18 cellular contexts compared by ENCODE assay signal in the genomic region with DNA sequence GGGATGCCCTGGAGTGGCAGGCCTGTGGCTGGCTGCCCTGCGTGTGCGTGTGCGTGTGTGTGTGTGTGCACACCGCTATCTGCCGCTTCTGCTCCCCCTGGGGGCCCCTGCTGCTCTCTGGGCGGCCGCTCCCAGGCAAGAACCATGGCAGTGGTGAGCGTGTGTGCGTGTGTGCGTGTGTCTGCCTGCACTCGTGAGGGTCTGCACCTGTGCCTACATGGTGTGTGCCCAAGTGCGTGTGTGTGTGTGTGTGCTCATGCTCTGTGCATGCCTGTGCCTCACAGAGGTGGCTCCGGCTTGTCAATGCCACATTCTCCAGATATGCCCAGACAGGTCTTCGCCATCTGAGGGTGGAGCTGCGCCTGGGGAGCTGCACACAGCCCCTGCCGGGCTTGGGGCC. TPM values are rescaled to one million over a fixed set of nuclear protein-coding genes. Genes with fewer than 3 reads are reported as not detected.
A peak's percentile ranks its signal among the peaks of the same experiment; 100 is the strongest.
DNase-seq lines count a peak whose midpoint lies in the region; ATAC-seq and TF ChIP-seq lines count a peak whose summit lies in the region.
"Had no signal": no experiment of that assay in that cellular context is flagged by ENCODE, and none has a peak within 500 bp of the region (broad histone marks: within the 10 kb centered on the region; RNA-seq: fewer than 3 reads in every experiment).

No MANE protein-coding gene starts in this region.

- no peak overlapping the region for H3K27ac ChIP-seq in foreskin keratinocyte
- H3K27ac ChIP-seq: A549, HL-60, SJCRH30 had no signal

- BruUV-seq in MCF 10A (replicated peaks; lab: Mats Ljungman, UMichigan): no TSS peak

- DNase-seq in NCI-H2227 (lab: John Stamatoyannopoulos, UW; ENCODE audit: unreplicated experiment) (peak; percentile 70), NCI-H2227 treated with DMSO at 0.1 percent for 48 hours (lab: John Stamatoyannopoulos, UW) (no peak), MCF 10A (ENCODE audit: unreplicated experiment) (no peak), foreskin keratinocyte (peak; percentile 67 to 80), ureter (ENCODE audit: low spot score) (peak; percentile 75), NK-92 (lab: John Stamatoyannopoulos, UW; ENCODE audit: unreplicated experiment) (no peak)
- DNase-seq in activated T-cell treated with anti-CD3 and anti-CD28 coated beads, Interleukin-2, amount 50 U/mL, for 24 hours: no peak
- DNase-seq: DMS153, H9, NCI-H1436, NCI-H2081, OCI-M1, RPMI8226, SJCRH30 had no signal

- H3K4me3 Mint-ChIP-seq in MCF 10A (ENCODE audit: unreplicated experiment): peak overlapping the region; percentile 57
- no peak overlapping the region for H3K4me3 Mint-ChIP-seq in activated T-cell treated with anti-CD3 and anti-CD28 coated beads, Interleukin-2, amount 50 U/mL, for 24 hours
- H3K4me3 Mint-ChIP-seq: CD14-positive monocyte, H9 had no signal

- intact Hi-C loops in MCF 10A (cut with micrococcal nuclease): no loop called here

- POLR2A ChIA-PET in MCF 10A (lab: Yijun Ruan, JAX): interaction anchor here (0.6 to 0.9 kb wide), 3 partner anchors 11 to 233 kb away, joined by 3 to 5 read pairs (median 3); partner anchors contain the start of gene PANK4

- no peaks in the 10 kb centered on the region for H3K27me3 ChIP-seq in foreskin keratinocyte

- H3K9me3 Mint-ChIP-seq in MCF 10A (ENCODE audit: unreplicated experiment): no peaks in the 10 kb centered on the region
- no peaks in the 10 kb centered on the region for H3K9me3 Mint-ChIP-seq in activated T-cell treated with anti-CD3 and anti-CD28 coated beads, Interleukin-2, amount 50 U/mL, for 24 hours

- no peak for TF ChIP-seq CTCF in MCF 10A (IDR thresholded peaks at IDR 0.05; ENCODE audit: unreplicated experiment)
- TF ChIP-seq CTCF in foreskin keratinocyte (conservative IDR thresholded peaks at IDR 0.05): peak; percentile 2

- H3K36me3 Mint-ChIP-seq in MCF 10A (ENCODE audit: insufficient read depth, unreplicated experiment): peaks cover 14% of the 10 kb centered on the region
- no peaks in the 10 kb centered on the region for H3K36me3 Mint-ChIP-seq in activated T-cell treated with anti-CD3 and anti-CD28 coated beads, Interleukin-2, amount 50 U/mL, for 24 hours (ENCODE audit: low read depth)
- H3K36me3 Mint-ChIP-seq: CD14-positive monocyte had no signal

- no peaks in the 10 kb centered on the region for H3K4me1 Mint-ChIP-seq in MCF 10A (ENCODE audit: insufficient read depth, unreplicated experiment)
- H3K4me1 Mint-ChIP-seq in activated T-cell treated with anti-CD3 and anti-CD28 coated beads, Interleukin-2, amount 50 U/mL, for 24 hours (ENCODE audit: low read depth): no peaks in the 10 kb centered on the region
- H3K4me1 Mint-ChIP-seq: CD14-positive monocyte had no signal

- peak; percentile 47 for ATAC-seq in foreskin keratinocyte
- no peak for ATAC-seq in GM21381 (IDR thresholded peaks at IDR 0.05; ENCODE audit: unreplicated experiment)
- ATAC-seq: A549 had no signal

- no peak overlapping the region for H3K27ac Mint-ChIP-seq in MCF 10A (ENCODE audit: low read depth, unreplicated experiment)
- H3K27ac Mint-ChIP-seq in activated T-cell treated with anti-CD3 and anti-CD28 coated beads, Interleukin-2, amount 50 U/mL, for 24 hours: no peak overlapping the region
- H3K27ac Mint-ChIP-seq: CD14-positive monocyte, H9 had no signal

- no peaks in the 10 kb centered on the region for H3K27me3 Mint-ChIP-seq in MCF 10A (ENCODE audit: insufficient read depth, unreplicated experiment)
- no peaks in the 10 kb centered on the region for H3K27me3 Mint-ChIP-seq in activated T-cell treated with anti-CD3 and anti-CD28 coated beads, Interleukin-2, amount 50 U/mL, for 24 hours

- peaks cover 6% of the 10 kb centered on the region for H3K4me1 ChIP-seq in foreskin keratinocyte
- H3K4me1 ChIP-seq: A549, SJCRH30 had no signal

- CTCF ChIA-PET in MCF 10A (lab: Yijun Ruan, JAX): interaction anchor here (0.7 to 2.8 kb wide), 6 partner anchors 15 to 993 kb away, joined by 3 to 14 read pairs (median 4); no protein-coding TSS in a partner anchor

RNA-seq across cellular contexts. Expression of gene PEX10, which starts 18.7 kb away (rescaled TPM):
- total RNA-seq in MCF 10A (2022): 31.3 and 36.1 TPM in 2 replicates
- total RNA-seq in foreskin keratinocyte: 28.5 and 31.1 TPM in 2 replicates
- 27.1 and 27.7 TPM in 2 replicates for polyA plus RNA-seq in foreskin keratinocyte
- 30.7 TPM for total RNA-seq in ureter

RNA-seq across cellular contexts. Expression of gene RER1, which starts 39.5 kb away (rescaled TPM):
- total RNA-seq in MCF 10A (2022): 172 and 224 TPM in 2 replicates
- 140 and 161 TPM in 2 replicates for total RNA-seq in foreskin keratinocyte
- 205 and 223 TPM in 2 replicates for polyA plus RNA-seq in foreskin keratinocyte
- total RNA-seq in ureter: 141 TPM

RNA-seq across cellular contexts. Expression of gene MORN1, which starts 39.7 kb away (rescaled TPM):
- 19.4 and 28.0 TPM in 2 replicates for total RNA-seq in MCF 10A (2022)
- 5.3 and 5.9 TPM in 2 replicates for total RNA-seq in foreskin keratinocyte
- 2.1 and 2.2 TPM in 2 replicates for polyA plus RNA-seq in foreskin keratinocyte
- 19.0 TPM for total RNA-seq in ureter

RNA-seq across cellular contexts. Expression of gene PLCH2, which starts 45.0 kb away (rescaled TPM):
- total RNA-seq in MCF 10A (2022) (92.6 and 123 TPM in 2 replicates), foreskin keratinocyte (132 and 148 TPM in 2 replicates), ureter (90.0 TPM)
- polyA plus RNA-seq in foreskin keratinocyte: 78.0 and 89.4 TPM in 2 replicates
- polyA plus RNA-seq: CD14-positive monocyte had no signal

Comparison
In these comparisons a context has a peak if more than half of its experiments do, and no peak if none do; other contexts are left out.
1. DNase-seq: peak in NCI-H2227 (single experiment), foreskin keratinocyte (2 of 2) and ureter (single experiment); none in NCI-H2227 treated with DMSO at 0.1 percent for 48 hours (single experiment), MCF 10A (single experiment), NK-92 (single experiment) and activated T-cell treated with anti-CD3 and anti-CD28 coated beads, Interleukin-2, amount 50 U/mL, for 24 hours (single experiment).